In the genomic region with DNA sequence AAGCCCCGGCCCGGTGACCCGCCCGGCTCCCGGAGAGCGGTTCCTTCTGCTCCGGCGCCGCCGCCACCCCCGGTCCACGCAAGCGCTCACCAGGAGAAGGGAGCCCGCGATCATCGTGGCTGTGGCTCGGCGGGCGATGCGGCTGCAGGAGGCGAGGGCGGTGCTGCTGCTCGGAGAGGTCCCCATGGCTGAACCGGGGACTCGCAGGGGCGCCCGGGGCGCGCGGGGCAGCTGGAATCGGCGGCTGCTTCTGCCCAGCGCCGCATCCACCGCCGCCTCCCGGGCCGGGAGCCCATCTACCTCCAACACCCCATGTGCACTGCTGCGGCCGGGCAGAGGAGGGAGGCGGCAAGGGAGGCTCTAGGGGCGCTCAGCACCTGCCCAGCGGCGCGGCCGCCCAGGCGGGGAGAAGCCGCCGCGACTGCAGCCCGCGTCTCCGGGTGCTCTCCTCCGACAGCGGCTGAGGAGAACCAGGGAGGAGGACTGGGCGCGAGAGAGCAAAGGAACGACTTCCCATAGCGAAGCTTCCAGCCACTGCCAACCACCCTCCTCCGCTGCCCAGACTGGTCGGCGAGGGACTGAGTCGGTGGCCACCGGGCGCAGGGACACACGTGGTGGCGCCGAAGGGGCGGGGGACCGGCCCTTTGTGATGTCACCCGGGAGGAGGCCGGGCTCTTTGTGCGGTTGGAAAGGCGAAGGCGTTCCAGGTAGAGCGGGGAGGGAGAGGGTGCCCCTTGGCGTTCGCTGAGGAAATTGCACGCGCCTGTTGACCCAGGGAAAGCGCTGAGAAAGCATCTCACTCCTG, we compare ENCODE assay signal across 8 cellular contexts. TPM values are rescaled to one million over a fixed set of nuclear protein-coding genes. Genes with fewer than 3 reads are reported as not detected.
DNase-seq lines count a peak whose midpoint lies in the region; ATAC-seq and TF ChIP-seq lines count a peak whose summit lies in the region.

TNFRSF21 (minus strand) TSS at position 580 of the 805 bp plus-strand sequence; CDS start at position 186, 394 bp downstream.

- H3K4me1 Mint-ChIP-seq in naive B cell, result peaks cover 9 to 15% (median 14%) of the 10 kb centered on the region in 3 donors
- peaks cover 10 to 19% of the 10 kb centered on the region in 2 donors for H3K4me1 Mint-ChIP-seq in stimulated activated naive B cell treated with anti-CD40 and anti-IgM and Interleukin-4, amounts not matched to agents 10 μg/mL and 1 μg/mL and 100 μg/mL, for 72 hours

- DNase-seq in DMS53 treated with DMSO at 0.1 percent for 48 hours (lab: John Stamatoyannopoulos, UW; ENCODE audit: unreplicated experiment) (peak; percentile 93), activated T-helper 1 cell treated with Interleukin-2 at 50 U/mL for 16 hours (ENCODE audit: low read depth) (peak; percentile 39), fibroblast of gingiva (ENCODE audit: low read depth) (peak; percentile 85), naive B cell (peak; percentile 73)
- peak; percentile 83 for DNase-seq in Jurkat, Clone E6-1 (ENCODE audit: low read depth, low spot score)
- peak; percentile 83 for DNase-seq in stimulated activated naive B cell treated with anti-CD40 and anti-IgM and Interleukin-4, amounts not matched to agents 10 μg/mL and 1 μg/mL and 100 μg/mL, for 72 hours

- H3K9me3 Mint-ChIP-seq in naive B cell, result no peaks in the 10 kb centered on the region
- H3K9me3 Mint-ChIP-seq in stimulated activated naive B cell treated with anti-CD40 and anti-IgM and Interleukin-4, amounts not matched to agents 10 μg/mL and 1 μg/mL and 100 μg/mL, for 72 hours, result no peaks in the 10 kb centered on the region

- H3K4me3 Mint-ChIP-seq in naive B cell, result peak within 1 kb of the TSS; percentile 84 to 91 (median 87)
- peak within 1 kb of the TSS; percentile 81 to 88 for H3K4me3 Mint-ChIP-seq in stimulated activated naive B cell treated with anti-CD40 and anti-IgM and Interleukin-4, amounts not matched to agents 10 μg/mL and 1 μg/mL and 100 μg/mL, for 72 hours

- H3K4me3 ChIP-seq in Jurkat, Clone E6-1 (ENCODE audit: low read length), result peak within 1 kb of the TSS; percentile 76

- ATAC-seq in GM21576 (IDR thresholded peaks at IDR 0.05; ENCODE audit: unreplicated experiment) (peak; percentile 99), naive B cell (ENCODE audit: low read depth in 2 of 2) (peak; percentile 89 to 92)
- peak; percentile 96 to 97 for ATAC-seq in stimulated activated naive B cell treated with anti-CD40 and anti-IgM and Interleukin-4, amounts not matched to agents 10 μg/mL and 1 μg/mL and 100 μg/mL, for 72 hours (replicated peaks)

- peaks cover 27 to 42% (median 27%) of the 10 kb centered on the region in 3 donors for H3K27me3 Mint-ChIP-seq in naive B cell
- peaks cover 19 to 24% of the 10 kb centered on the region in 2 donors for H3K27me3 Mint-ChIP-seq in stimulated activated naive B cell treated with anti-CD40 and anti-IgM and Interleukin-4, amounts not matched to agents 10 μg/mL and 1 μg/mL and 100 μg/mL, for 72 hours

- H3K27ac Mint-ChIP-seq in naive B cell, result peak within 1 kb of the TSS in 3 of 6 donors; percentile 49 to 58 (median 50)
- peak within 1 kb of the TSS; percentile 17 for H3K27ac Mint-ChIP-seq in stimulated activated naive B cell treated with anti-CD40 and anti-IgM and Interleukin-4, amounts not matched to agents 10 μg/mL and 1 μg/mL and 100 μg/mL, for 72 hours

- H3K36me3 Mint-ChIP-seq in naive B cell, result no peaks in the 10 kb centered on the region
- H3K36me3 Mint-ChIP-seq in stimulated activated naive B cell treated with anti-CD40 and anti-IgM and Interleukin-4, amounts not matched to agents 10 μg/mL and 1 μg/mL and 100 μg/mL, for 72 hours, result no peaks in the 10 kb centered on the region

TF ChIP-seq in PFSK-1, 5 proteins besides CTCF, POLR2A, EP300 and RAD21:
- TF ChIP-seq FOXP2 (optimal IDR thresholded peaks at IDR 0.05; ENCODE audit: borderline replicate concordance, extremely low read depth, extremely low read length, insufficient read depth), result peak; percentile 14
- TF ChIP-seq POLR2AphosphoS5 (IDR thresholded peaks at IDR 0.05; ENCODE audit: low read depth, low read length), result no peak
- peak; percentile 74; the same call in 1 of the 2 replicates for TF ChIP-seq SIN3A (IDR thresholded peaks at IDR 0.05; ENCODE audit: borderline replicate concordance, insufficient read depth, low read length)
TF ChIP-seq in PFSK-1: peak in this region for 2.

RNA-seq across cellular contexts. Expression of gene TNFRSF21, which starts in this region (rescaled TPM):
- 7.4 TPM for polyA plus RNA-seq in Jurkat, Clone E6-1 (2012; ENCODE audit: insufficient read depth, insufficient read length)
- 3.9 TPM for polyA plus RNA-seq in PFSK-1 (2012; ENCODE audit: insufficient read length, low read depth)
- 1 to 10 TPM in 4 of 6 donors, under 1 TPM in 2; 0.21 to 1.7 (median 1.2) TPM for polyA plus RNA-seq in naive B cell (ENCODE audit: low read depth in 6 of 6)

Comparison
In these comparisons a context has a peak if more than half of its experiments do, and no peak if none do; other contexts are left out.
1. Peak in every context shown above with its lines: DNase-seq, ATAC-seq and H3K4me3 ChIP-seq.
2. DNase-seq: peak in every context shown above with its lines; median percentile 93 in DMS53 treated with DMSO at 0.1 percent for 48 hours; 85 in fibroblast of gingiva; 83 in Jurkat, Clone E6-1; 83 in stimulated activated naive B cell treated with anti-CD40 and anti-IgM and Interleukin-4, amounts not matched to agents 10 μg/mL and 1 μg/mL and 100 μg/mL, for 72 hours; 73 in naive B cell; 39 in activated T-helper 1 cell treated with Interleukin-2 at 50 U/mL for 16 hours.